11 cellular contexts compared by ENCODE assay signal in the genomic region with DNA sequence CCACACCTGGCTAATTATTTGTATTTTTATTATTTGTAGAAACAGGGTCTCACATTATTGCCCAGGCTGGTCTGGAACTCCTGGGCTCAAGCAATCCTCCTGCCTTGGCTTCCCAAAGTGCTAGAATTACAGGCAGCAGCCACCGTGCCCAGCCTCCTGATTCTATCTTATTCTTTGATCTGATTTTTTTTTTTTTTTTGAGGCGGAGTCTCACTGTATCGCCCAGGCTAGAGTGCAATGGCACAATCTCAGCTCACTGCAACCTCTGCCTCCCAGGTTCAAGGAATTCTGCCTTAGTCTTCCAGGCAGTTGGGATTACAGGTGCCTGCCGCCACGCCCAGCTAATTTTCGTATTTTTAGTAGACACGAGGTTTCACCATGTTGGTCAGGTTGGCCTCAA. TPM values are rescaled to one million over a fixed set of nuclear protein-coding genes. Genes with fewer than 3 reads are reported as not detected.
"Had no signal": no experiment of that assay in that cellular context is flagged by ENCODE, and none has a peak within 500 bp of the region (broad histone marks: within the 10 kb centered on the region; RNA-seq: fewer than 3 reads in every experiment).

No MANE protein-coding gene starts in this region.

RNA-seq across cellular contexts. Expression of gene LITAFD, which starts 6.8 kb away (rescaled TPM):
- total RNA-seq: OCI-LY7, PC-3, PC-9, Peyer's patch, Right ventricle myocardium inferior, Right ventricle myocardium superior, RPMI7951, SJCRH30, SJSA1, SK-MEL-5 had no signal
- polyA plus RNA-seq: SK-N-SH had no signal
